Comparison of ENCODE assay signal across 8 cellular contexts in the genomic region with DNA sequence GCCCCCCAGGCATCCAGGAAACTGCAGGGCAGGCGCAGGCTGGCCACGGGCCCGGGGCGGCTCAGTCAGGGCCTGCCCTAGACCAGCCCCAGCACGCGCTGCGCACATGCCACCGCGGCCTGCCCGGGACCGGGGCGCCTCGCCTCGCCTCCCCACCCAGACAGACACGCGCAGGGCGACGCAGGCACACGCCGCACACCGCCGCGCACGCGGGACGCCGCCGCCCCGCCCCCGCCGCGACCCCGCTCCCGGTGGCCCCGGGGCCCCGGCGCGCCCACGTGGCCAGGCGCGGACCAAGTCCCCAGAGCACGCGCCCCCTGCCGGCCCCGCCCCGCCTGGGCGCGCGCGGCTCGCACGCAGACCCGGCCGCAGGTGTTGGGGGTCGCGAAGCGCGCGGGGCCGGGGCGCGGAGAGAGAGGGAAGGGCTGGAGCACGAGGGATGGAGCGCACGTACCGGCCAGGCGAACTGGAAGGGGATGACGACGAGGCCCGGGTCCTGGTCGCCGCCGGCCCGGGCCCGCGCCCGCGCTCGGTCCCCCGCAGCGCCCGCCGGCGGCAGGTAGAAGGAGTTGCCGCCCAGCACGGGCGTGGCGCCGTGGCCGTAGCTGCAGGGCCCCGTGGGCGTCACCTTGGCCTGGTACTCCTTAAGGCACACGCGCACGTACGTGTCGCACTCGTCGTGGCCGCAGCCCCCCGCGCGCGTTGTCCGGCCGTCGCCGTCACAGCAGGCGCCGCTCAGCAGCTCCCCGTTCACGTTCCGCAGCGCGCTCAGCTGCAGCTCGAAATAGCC. TPM values are rescaled to one million over a fixed set of nuclear protein-coding genes. Genes with fewer than 3 reads are reported as not detected.
A peak's percentile ranks its signal among the peaks of the same experiment; 100 is the strongest.
DNase-seq lines count a peak whose midpoint lies in the region; ATAC-seq and TF ChIP-seq lines count a peak whose summit lies in the region.

No MANE protein-coding gene starts in this region.

- H3K4me2 ChIP-seq in PC-9 (peak overlapping the region; percentile 92), skeletal muscle satellite cell (ENCODE audit: low read length) (peak overlapping the region; percentile 65)

- H3K27ac ChIP-seq in PC-9 (no peak overlapping the region), foreskin keratinocyte (no peak overlapping the region)

- H3K4me3 ChIP-seq in PC-9: peak overlapping the region; percentile 61
- H3K4me3 ChIP-seq in skeletal muscle satellite cell (ENCODE audit: low read length): no peak overlapping the region

- no peaks in the 10 kb centered on the region for H3F3A ChIP-seq in PC-9 (ENCODE audit: insufficient read depth, low read depth)

- DNase-seq in NCI-H2081 (lab: John Stamatoyannopoulos, UW): peak; percentile 36 to 67
- DNase-seq in NCI-H2081 treated with DMSO at 0.1 percent for 48 hours (lab: John Stamatoyannopoulos, UW): no peak
- no peak for DNase-seq in PC-9
- DNase-seq in foreskin keratinocyte: peak in 1 of 2 donors; percentile 26
- DNase-seq in posterior vena cava (ENCODE audit: low spot score): no peak
- no peak for DNase-seq in epidermal melanocyte (ENCODE audit: insufficient read length, low spot score)

- H3K4me1 ChIP-seq in PC-9 (replicated peaks; ENCODE audit: insufficient read depth): peaks cover 28% of the 10 kb centered on the region
- H3K4me1 ChIP-seq in foreskin keratinocyte: no peaks in the 10 kb centered on the region
- H3K4me1 ChIP-seq in skeletal muscle satellite cell (ENCODE audit: control insufficient read depth, insufficient read depth, low read length): peaks cover 4% of the 10 kb centered on the region

- H3K9me2 ChIP-seq in PC-9 (ENCODE audit: insufficient read depth): no peaks in the 10 kb centered on the region

- no peaks in the 10 kb centered on the region for H3K36me3 ChIP-seq in PC-9 (ENCODE audit: low read depth)
- H3K36me3 ChIP-seq in skeletal muscle satellite cell (ENCODE audit: insufficient read depth, low read length): no peaks in the 10 kb centered on the region

- no peak overlapping the region for H3K9ac ChIP-seq in skeletal muscle satellite cell (ENCODE audit: low read depth, low read length)

- peak overlapping the region; percentile 64; the same call in 1 of the 2 replicates for H2AFZ ChIP-seq in PC-9

- H3K27me3 ChIP-seq in PC-9 (ENCODE audit: insufficient read depth, low read depth) (no peaks in the 10 kb centered on the region), foreskin keratinocyte (peaks cover 7% of the 10 kb centered on the region), skeletal muscle satellite cell (ENCODE audit: control insufficient read depth, insufficient read depth, low read length) (peaks cover 38% of the 10 kb centered on the region)

- peak; percentile 41; the same call in 1 of the 2 replicates for TF ChIP-seq CTCF in PC-9 (conservative IDR thresholded peaks at IDR 0.05)
- TF ChIP-seq CTCF in foreskin keratinocyte (conservative IDR thresholded peaks at IDR 0.05): peak; percentile 47

- CTCF ChIA-PET in PC-9 (lab: Charles Lee): no interaction called here

- peaks cover 17% of the 10 kb centered on the region for H4K20me1 ChIP-seq in PC-9 (ENCODE audit: insufficient read depth)

- H3K79me2 ChIP-seq in PC-9 (ENCODE audit: low read depth): peaks cover 24% of the 10 kb centered on the region

- POLR2A ChIA-PET in PC-9 (lab: Charles Lee; ENCODE audit: unreplicated experiment): no interaction called here

- BruUV-seq in PC-9 (replicated peaks; lab: Mats Ljungman, UMichigan): no TSS peak

- H3K9me3 ChIP-seq in PC-9 (ENCODE audit: insufficient read depth, low read depth) (no peaks in the 10 kb centered on the region), skeletal muscle satellite cell (replicated peaks; ENCODE audit: low read length) (no peaks in the 10 kb centered on the region)

- ATAC-seq in foreskin keratinocyte: peak; percentile 56
- ATAC-seq in HG03439 (IDR thresholded peaks at IDR 0.05; ENCODE audit: unreplicated experiment): no peak

- intact Hi-C loops in PC-9 (cut with micrococcal nuclease; ENCODE audit: unreplicated experiment): no loop called here
- intact Hi-C loops in posterior vena cava (cut with DNase I): no loop called here

RNA-seq across cellular contexts. Expression of a gene that starts 1.1 kb away (rescaled TPM):
- 17.8 and 20.5 TPM in 2 replicates for total RNA-seq in PC-9 (2021)
- 27.4 and 45.2 TPM in 2 replicates for total RNA-seq in foreskin keratinocyte
- 23.0 and 30.8 TPM in 2 replicates for polyA plus RNA-seq in foreskin keratinocyte
- under 0.01 and 2.0 TPM in 2 replicates for total RNA-seq in skeletal muscle satellite cell (2012; rRNA removed)
- total RNA-seq in posterior vena cava: 10 to 100 TPM; 13.0 to 17.3 TPM

RNA-seq across cellular contexts. Expression of a gene that starts 13.6 kb away (rescaled TPM):
- total RNA-seq in PC-9 (2021) (37.0 and 47.9 TPM in 2 replicates), foreskin keratinocyte (30.3 and 31.8 TPM in 2 replicates), posterior vena cava (10 to 100 TPM; 12.7 to 15.9 TPM)
- 43.7 and 44.3 TPM in 2 replicates for polyA plus RNA-seq in foreskin keratinocyte
- total RNA-seq in skeletal muscle satellite cell (2012; rRNA removed): 7.9 and 15.3 TPM in 2 replicates

Comparison
In these comparisons a context has a peak if more than half of its experiments do, and no peak if none do; other contexts are left out.
1. DNase-seq: peak in NCI-H2081 (2 of 2); none in NCI-H2081 treated with DMSO at 0.1 percent for 48 hours (single experiment), PC-9 (0 of 2), posterior vena cava (single experiment) and epidermal melanocyte (single experiment).